Comparison of ENCODE assay signal across 8 cellular contexts in genomic region chr7:103279963-103280802, GRCh38. TPM values are rescaled to one million over a fixed set of nuclear protein-coding genes. Genes with fewer than 3 reads are reported as not detected.
DNase-seq lines count a peak whose midpoint lies in the region; ATAC-seq, FAIRE-seq and TF ChIP-seq lines count a peak whose summit lies in the region.
"Not testable (repeated sequence)": the region's sequence is repeated elsewhere in the genome, so short reads cannot be mapped to it uniquely, and the experiment has no call there.

No MANE protein-coding gene starts in this region.

- H3K27ac ChIP-seq in BLaER1 treated with 17β-estradiol and CSF1 and Interleukin-3, amounts not matched to agents 10 nM and 100 nM, result peak overlapping the region in 9 of 11 experiments; percentile 50 to 69 (median 58); a peak in 15 of 22 replicates
- peak overlapping the region in 1 of 2 donors; percentile 40 for H3K27ac ChIP-seq in coronary artery
- not testable (repeated sequence) for H3K27ac ChIP-seq in HepG2 (ENCODE audit: extremely low read length, insufficient read depth, low read length)

- POLR2A ChIA-PET in HepG2 (lab: Yijun Ruan, JAX), result not testable (repeated sequence)

- not testable (repeated sequence) for BruUV-seq in HepG2 (replicated peaks; lab: Mats Ljungman, UMichigan)

- TF ChIP-seq POLR2A in HepG2 (IDR thresholded peaks at IDR 0.05; ENCODE audit: insufficient read depth in 1 of 2, low read depth in 2 of 2, low read length in 2 of 2), result not testable (repeated sequence)

- WGBS in HepG2 (ENCODE audit: low lambda C conversion rate), result 4% methylated on average over 18 of the region's 71 CpGs

- H3K4me1 ChIP-seq in BLaER1 treated with 17β-estradiol and CSF1 and Interleukin-3, amounts not matched to agents 10 nM and 100 nM, result peaks cover 0 to 24% (median 9%) of the 10 kb centered on the region in 10 experiments; a peak in 14 of 20 replicates
- H3K4me1 ChIP-seq in HepG2 (ENCODE audit: insufficient read depth, low read length), result peaks cover 16% of the 10 kb centered on the region; the same call in 1 of the 2 replicates

- DNase-seq in NCI-H526 (lab: John Stamatoyannopoulos, UW) (peak; percentile 78 to 89), coronary artery (ENCODE audit: low spot score) (peak; percentile 87), HepG2 (ENCODE audit: low spot score) (peak; percentile 16)
- peak; percentile 87 to 91 for DNase-seq in activated CD4-positive, alpha-beta T cell treated with anti-CD3 and anti-CD28 coated beads, Interleukin-2, amount 50 U/mL, for 4 hours
- DNase-seq in stimulated activated CD4-positive, alpha-beta T cell treated with anti-CD3 and anti-CD28 coated beads, Interleukin-1b, Interleukin-23, amount 100 ng/mL, for 48 hours, result peak; percentile 90

- TF ChIP-seq EP300 in HepG2 (IDR thresholded peaks at IDR 0.05; ENCODE audit: low read depth in 2 of 2, low read length in 2 of 2); HepG2 (CRISPR knock-in tag; IDR thresholded peaks at IDR 0.05; ENCODE audit: borderline replicate concordance): not testable (repeated sequence)

- peak overlapping the region; percentile 90 to 99 (median 96) for H3K4me2 ChIP-seq in BLaER1 treated with 17β-estradiol and CSF1 and Interleukin-3, amounts not matched to agents 10 nM and 100 nM
- H3K4me2 ChIP-seq in HepG2 (ENCODE audit: low read depth, low read length), result peak overlapping the region; percentile 79

- CTCF ChIA-PET in HepG2 (lab: Yijun Ruan, JAX; ENCODE audit: low intra/inter-chr PET ratio, low total read pairs), result not testable (repeated sequence)

- H3K79me2 ChIP-seq in HepG2 (ENCODE audit: insufficient read depth, low read length), result not testable (repeated sequence)

- H3K9me3 ChIP-seq in BLaER1 treated with 17β-estradiol and CSF1 and Interleukin-3, amounts not matched to agents 10 nM and 100 nM (replicated peaks in 1 of 11); HepG2 (ENCODE audit: low read length): not testable (repeated sequence)

- intact Hi-C loops in HepG2 (cut with micrococcal nuclease; ENCODE audit: unreplicated experiment), result not testable (repeated sequence)

- not testable (repeated sequence) for TF ChIP-seq RAD21 in HepG2 (CRISPR knock-in tag; IDR thresholded peaks at IDR 0.05)

- in situ Hi-C loops in HepG2 (cut with HindIII; ENCODE audit: extremely low pct_ligation_motif_present, low pct_unique_long_range_greater_than_20kb), result not testable (repeated sequence)

- H3K36me3 ChIP-seq in BLaER1 treated with 17β-estradiol and CSF1 and Interleukin-3, amounts not matched to agents 10 nM and 100 nM; HepG2 (replicated peaks in 1 of 2; ENCODE audit: control insufficient read depth in 1 of 2, insufficient read depth in 2 of 2, low read length in 2 of 2): not testable (repeated sequence)

- not testable (repeated sequence) for H2AFZ ChIP-seq in HepG2 (ENCODE audit: low read length)

- peak; percentile 90 for ATAC-seq in GM19438 (IDR thresholded peaks at IDR 0.05; ENCODE audit: low read depth, unreplicated experiment)
- peak; percentile 89 for ATAC-seq in HG03460 (IDR thresholded peaks at IDR 0.05; ENCODE audit: unreplicated experiment)
- peak; percentile 91 for ATAC-seq in HepG2

- TF ChIP-seq CTCF in coronary artery (IDR thresholded peaks at IDR 0.05); HepG2 (CRISPR knock-in tag; IDR thresholded peaks at IDR 0.05): not testable (repeated sequence)

- not testable (repeated sequence) for H4K20me1 ChIP-seq in BLaER1 treated with 17β-estradiol and CSF1 and Interleukin-3, amounts not matched to agents 10 nM and 100 nM; HepG2 (ENCODE audit: insufficient read depth, low read length)

- H3K27me3 ChIP-seq in BLaER1 treated with 17β-estradiol and CSF1 and Interleukin-3, amounts not matched to agents 10 nM and 100 nM, result peaks cover 0 to 22% (median 11%) of the 10 kb centered on the region in 11 experiments; a peak in 15 of 22 replicates
- not testable (repeated sequence) for H3K27me3 ChIP-seq in HepG2 (ENCODE audit: control insufficient read depth in 1 of 2, insufficient read depth in 2 of 2, low read length in 2 of 2)

- peak overlapping the region; percentile 52 to 82 (median 75) for H3K9ac ChIP-seq in BLaER1 treated with 17β-estradiol and CSF1 and Interleukin-3, amounts not matched to agents 10 nM and 100 nM
- H3K9ac ChIP-seq in HepG2 (ENCODE audit: insufficient read depth, low read depth, low read length), result not testable (repeated sequence)

- not testable (repeated sequence) for FAIRE-seq in HepG2 (lab: Jason Lieb, UNC)

- peak overlapping the region; percentile 64 to 77 (median 73) for H3K4me3 ChIP-seq in BLaER1 treated with 17β-estradiol and CSF1 and Interleukin-3, amounts not matched to agents 10 nM and 100 nM
- peak overlapping the region; percentile 85 for H3K4me3 ChIP-seq in coronary artery
- peak overlapping the region; percentile 20 to 66 (median 42); a peak in 4 of 6 replicates for H3K4me3 ChIP-seq in HepG2 (replicated peaks in 1 of 3; ENCODE audit: insufficient read depth in 1 of 3, low read depth in 2 of 3, low read length in 3 of 3)

TF ChIP-seq in HepG2, 621 proteins besides CTCF, POLR2A, EP300 and RAD21 (continues in another document):
- TF ChIP-seq, protein P1, sequence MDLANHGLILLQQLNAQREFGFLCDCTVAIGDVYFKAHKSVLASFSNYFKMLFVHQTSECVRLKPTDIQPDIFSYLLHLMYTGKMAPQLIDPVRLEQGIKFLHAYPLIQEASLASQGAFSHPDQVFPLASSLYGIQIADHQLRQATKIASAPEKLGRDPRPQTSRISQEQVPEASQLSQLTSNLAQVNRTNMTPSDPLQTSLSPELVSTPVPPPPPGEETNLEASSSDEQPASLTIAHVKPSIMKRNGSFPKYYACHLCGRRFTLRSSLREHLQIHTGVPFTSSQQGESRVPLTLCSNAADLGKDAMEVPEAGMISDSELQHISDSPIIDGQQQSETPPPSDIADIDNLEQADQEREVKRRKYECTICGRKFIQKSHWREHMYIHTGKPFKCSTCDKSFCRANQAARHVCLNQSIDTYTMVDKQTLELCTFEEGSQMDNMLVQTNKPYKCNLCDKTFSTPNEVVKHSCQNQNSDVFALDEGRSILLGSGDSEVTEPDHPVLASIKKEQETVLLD (CRISPR knock-in tag; IDR thresholded peaks at IDR 0.05; ENCODE audit: low read depth), result 0 out of 2 replicates have a peak, but pooled peaks have one; percentile 25
- TF ChIP-seq, protein P2, sequence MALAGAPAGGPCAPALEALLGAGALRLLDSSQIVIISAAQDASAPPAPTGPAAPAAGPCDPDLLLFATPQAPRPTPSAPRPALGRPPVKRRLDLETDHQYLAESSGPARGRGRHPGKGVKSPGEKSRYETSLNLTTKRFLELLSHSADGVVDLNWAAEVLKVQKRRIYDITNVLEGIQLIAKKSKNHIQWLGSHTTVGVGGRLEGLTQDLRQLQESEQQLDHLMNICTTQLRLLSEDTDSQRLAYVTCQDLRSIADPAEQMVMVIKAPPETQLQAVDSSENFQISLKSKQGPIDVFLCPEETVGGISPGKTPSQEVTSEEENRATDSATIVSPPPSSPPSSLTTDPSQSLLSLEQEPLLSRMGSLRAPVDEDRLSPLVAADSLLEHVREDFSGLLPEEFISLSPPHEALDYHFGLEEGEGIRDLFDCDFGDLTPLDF (CRISPR knock-in tag; IDR thresholded peaks at IDR 0.05), result peak; percentile 55; the same call in 1 of the 2 replicates
- TF ChIP-seq, protein P3, sequence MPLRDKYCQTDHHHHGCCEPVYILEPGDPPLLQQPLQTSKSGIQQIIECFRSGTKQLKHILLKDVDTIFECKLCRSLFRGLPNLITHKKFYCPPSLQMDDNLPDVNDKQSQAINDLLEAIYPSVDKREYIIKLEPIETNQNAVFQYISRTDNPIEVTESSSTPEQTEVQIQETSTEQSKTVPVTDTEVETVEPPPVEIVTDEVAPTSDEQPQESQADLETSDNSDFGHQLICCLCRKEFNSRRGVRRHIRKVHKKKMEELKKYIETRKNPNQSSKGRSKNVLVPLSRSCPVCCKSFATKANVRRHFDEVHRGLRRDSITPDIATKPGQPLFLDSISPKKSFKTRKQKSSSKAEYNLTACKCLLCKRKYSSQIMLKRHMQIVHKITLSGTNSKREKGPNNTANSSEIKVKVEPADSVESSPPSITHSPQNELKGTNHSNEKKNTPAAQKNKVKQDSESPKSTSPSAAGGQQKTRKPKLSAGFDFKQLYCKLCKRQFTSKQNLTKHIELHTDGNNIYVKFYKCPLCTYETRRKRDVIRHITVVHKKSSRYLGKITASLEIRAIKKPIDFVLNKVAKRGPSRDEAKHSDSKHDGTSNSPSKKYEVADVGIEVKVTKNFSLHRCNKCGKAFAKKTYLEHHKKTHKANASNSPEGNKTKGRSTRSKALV (CRISPR knock-in tag; IDR thresholded peaks at IDR 0.05), result peak; percentile 95

RNA-seq across cellular contexts. Expression of gene PMPCB, which starts 17.1 kb away (rescaled TPM):
- 75.9 and 80.8 TPM in 2 replicates for total RNA-seq in HepG2 (2016; rRNA removed; fragmentation: Illumina TruSeq; extraction: Trizol)
- 10.3 and 10.9 TPM in 2 replicates for total RNA-seq in HepG2 (2016; cell fraction: cytosol; rRNA removed; fragmentation: Illumina TruSeq; extraction: Trizol; ENCODE audit: low read depth)
- 74.2 and 81.6 TPM in 2 replicates for total RNA-seq in HepG2 (2016; cell fraction: insoluble cytoplasmic fraction; rRNA removed; fragmentation: Illumina TruSeq; extraction: Trizol)
- total RNA-seq in HepG2 (2016; cell fraction: membrane; rRNA removed; fragmentation: Illumina TruSeq; extraction: Trizol), result 24.9 and 31.0 TPM in 2 replicates
- total RNA-seq in HepG2 (2016; cell fraction: nucleus; rRNA removed; fragmentation: Illumina TruSeq; extraction: Trizol), result 60.5 and 65.2 TPM in 2 replicates
- polyA plus RNA-seq in HepG2 (2011; rRNA removed), result 94.2 and 124 TPM in 2 replicates
- polyA plus RNA-seq in HepG2 (2011; cell fraction: cytosol; rRNA removed), result 64.0 and 87.7 TPM in 2 replicates
- polyA plus RNA-seq in HepG2 (2011; cell fraction: nucleus; rRNA removed), result 124 and 132 TPM in 2 replicates
- 83.3 and 103 TPM in 2 replicates for polyA plus RNA-seq in HepG2 (2012)
- polyA plus RNA-seq in HepG2 (2016; cell fraction: cytosol; fragmentation: Illumina TruSeq; extraction: Trizol; ENCODE audit: low read depth), result 11.4 and 12.8 TPM in 2 replicates
- 71.3 and 72.3 TPM in 2 replicates for polyA plus RNA-seq in HepG2 (2016; cell fraction: insoluble cytoplasmic fraction; fragmentation: Illumina TruSeq; extraction: Trizol; ENCODE audit: low read depth)
- polyA plus RNA-seq in HepG2 (2016; cell fraction: membrane; fragmentation: Illumina TruSeq; extraction: Trizol; ENCODE audit: low read depth), result 19.0 and 23.5 TPM in 2 replicates
- polyA plus RNA-seq in HepG2 (2016; cell fraction: nucleus; fragmentation: Illumina TruSeq; extraction: Trizol; ENCODE audit: insufficient read depth, low read depth), result 114 and 128 TPM in 2 replicates
- polyA minus RNA-seq in HepG2 (2011; rRNA and poly(A)+ RNA removed; ENCODE audit: low replicate concordance), result 21.2 and 28.8 TPM in 2 replicates
- 41.1 and 42.2 TPM in 2 replicates for polyA minus RNA-seq in HepG2 (2011; cell fraction: cytosol; rRNA and poly(A)+ RNA removed)
- polyA minus RNA-seq in HepG2 (2011; cell fraction: nucleus; rRNA and poly(A)+ RNA removed), result 51.8 and 58.2 TPM in 2 replicates

Comparison
In these comparisons a context has a peak if more than half of its experiments do, and no peak if none do; other contexts are left out.
1. DNase-seq: peak in every context shown above with its lines; median percentile 90 in stimulated activated CD4-positive, alpha-beta T cell treated with anti-CD3 and anti-CD28 coated beads, Interleukin-1b, Interleukin-23, amount 100 ng/mL, for 48 hours; 89 in activated CD4-positive, alpha-beta T cell treated with anti-CD3 and anti-CD28 coated beads, Interleukin-2, amount 50 U/mL, for 4 hours; 87 in coronary artery; 84 in NCI-H526; 16 in HepG2.